8 cellular contexts compared by ENCODE assay signal in the genomic region with DNA sequence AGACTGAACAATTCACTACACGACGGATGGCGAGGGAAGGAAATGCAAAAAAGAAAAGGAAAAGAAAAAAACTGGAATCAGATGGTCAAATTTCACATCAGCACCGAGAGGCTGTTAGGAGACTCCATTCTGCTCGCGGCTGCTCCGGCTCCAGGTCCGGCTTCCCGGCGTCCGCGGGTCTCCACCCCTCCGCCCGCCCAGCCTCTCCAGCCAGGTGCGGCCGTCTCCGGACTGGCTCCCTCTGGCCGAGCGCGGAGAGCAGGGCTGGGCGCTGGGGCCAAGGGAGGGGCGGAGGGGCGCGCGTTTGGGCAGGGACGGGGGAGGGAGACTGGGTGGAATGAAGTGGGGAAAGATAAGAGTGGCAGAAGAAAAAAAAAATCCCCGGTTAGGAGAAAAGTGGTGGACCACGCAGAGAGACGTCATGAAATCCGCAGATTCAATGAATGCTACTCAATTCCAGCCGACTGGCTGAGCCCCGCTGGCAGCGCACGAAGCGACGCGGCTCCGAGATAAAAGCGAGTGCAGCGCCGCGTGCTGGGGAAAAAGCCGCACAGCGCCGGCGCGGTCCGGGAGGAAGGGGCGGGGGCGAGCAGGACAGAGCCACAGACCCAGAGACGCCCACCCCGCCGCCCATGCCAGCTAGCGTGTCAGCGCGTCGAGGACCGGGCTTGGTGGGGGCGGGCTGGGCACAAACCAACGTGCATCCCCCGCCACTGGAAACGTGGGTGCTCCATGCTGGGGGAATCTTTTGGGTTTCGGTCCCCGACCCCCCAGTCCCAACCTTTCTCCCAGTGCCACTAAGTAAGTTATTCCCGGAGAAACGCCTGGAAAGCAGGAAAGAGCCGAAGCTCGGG.
A peak's percentile ranks its signal among the peaks of the same experiment; 100 is the strongest.
DNase-seq lines count a peak whose midpoint lies in the region; ATAC-seq and TF ChIP-seq lines count a peak whose summit lies in the region.

A gene with protein sequence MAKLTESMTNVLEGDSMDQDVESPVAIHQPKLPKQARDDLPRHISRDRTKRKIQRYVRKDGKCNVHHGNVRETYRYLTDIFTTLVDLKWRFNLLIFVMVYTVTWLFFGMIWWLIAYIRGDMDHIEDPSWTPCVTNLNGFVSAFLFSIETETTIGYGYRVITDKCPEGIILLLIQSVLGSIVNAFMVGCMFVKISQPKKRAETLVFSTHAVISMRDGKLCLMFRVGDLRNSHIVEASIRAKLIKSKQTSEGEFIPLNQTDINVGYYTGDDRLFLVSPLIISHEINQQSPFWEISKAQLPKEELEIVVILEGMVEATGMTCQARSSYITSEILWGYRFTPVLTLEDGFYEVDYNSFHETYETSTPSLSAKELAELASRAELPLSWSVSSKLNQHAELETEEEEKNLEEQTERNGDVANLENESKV (minus strand): TSS at position 517 of the 854 bp plus-strand sequence. CDS start 75,775 bp downstream, outside the sequence.

- TF ChIP-seq CTCF in AG10803 (conservative IDR thresholded peaks at IDR 0.05; ENCODE audit: low read length) (peak; percentile 68), HL-60 (IDR thresholded peaks at IDR 0.05; ENCODE audit: insufficient read depth, low read length) (peak; percentile 15), fibroblast of pulmonary artery (IDR thresholded peaks at IDR 0.05; ENCODE audit: low read length, missing control alignments) (peak; percentile 47), neutrophil (IDR thresholded peaks at IDR 0.05) (peak; percentile 84)

- H3K27me3 ChIP-seq in HL-60 (ENCODE audit: insufficient read depth, poor library complexity, severe bottlenecking), result peaks cover 45% of the 10 kb centered on the region
- peaks cover 94% of the 10 kb centered on the region for H3K27me3 ChIP-seq in neutrophil

- no peaks in the 10 kb centered on the region for H3K36me3 ChIP-seq in neutrophil

- H3K4me3 ChIP-seq in AG10803 (ENCODE audit: low read length) (peak within 1 kb of the TSS; percentile 60), HL-60 (replicated peaks; ENCODE audit: insufficient read depth, low read length) (no peak within 1 kb of the TSS), fibroblast of pulmonary artery (replicated peaks; ENCODE audit: low read depth, low read length) (peak within 1 kb of the TSS; percentile 24), neutrophil (ENCODE audit: low read depth in 1 of 2, low read length in 1 of 2) (peak within 1 kb of the TSS in 1 of 2 experiments; percentile 57)

- DNase-seq in AG10803 (ENCODE audit: low read depth), result peak; percentile 53
- DNase-seq in HL-60 (ENCODE audit: low read depth in 1 of 2, low spot score in 1 of 2), result peak in 1 of 2 experiments; percentile 30
- peak; percentile 63 for DNase-seq in SHP77 treated with DMSO at 0.1 percent for 48 hours (lab: John Stamatoyannopoulos, UW)
- DNase-seq in fibroblast of pulmonary artery (ENCODE audit: low read depth), result peak; percentile 45
- DNase-seq in stimulated activated CD4-positive, alpha-beta T cell treated with anti-CD3 and anti-CD28 coated beads, Interleukin-4, amount 100 ng/mL, for 24 hours, result no peak

- peaks cover 0 to 11% of the 10 kb centered on the region in 2 experiments for H3K4me1 ChIP-seq in neutrophil (ENCODE audit: control insufficient read depth in 1 of 2, insufficient read depth in 1 of 2, low read depth in 1 of 2, low read length in 1 of 2)

- H3K9me3 ChIP-seq in neutrophil, result no peaks in the 10 kb centered on the region

- H3K27ac ChIP-seq in HL-60 (replicated peaks) (no peak within 1 kb of the TSS), neutrophil (no peak within 1 kb of the TSS)

- ATAC-seq in GM21723 (IDR thresholded peaks at IDR 0.05; ENCODE audit: unreplicated experiment) (no peak), GM19324 (IDR thresholded peaks at IDR 0.05; ENCODE audit: low FRiP score, unreplicated experiment) (no peak)

Comparison
In these comparisons a context has a peak if more than half of its experiments do, and no peak if none do; other contexts are left out.
1. CTCF ChIP-seq: peak in every context shown above with its lines; median percentile 84 in neutrophil; 68 in AG10803; 47 in fibroblast of pulmonary artery; 15 in HL-60.